ENCODE assay signal across 2 cellular contexts in genomic region chr6:26065952-26066380, GRCh38.
A peak's percentile ranks its signal among the peaks of the same experiment; 100 is the strongest.
TF ChIP-seq lines count a peak whose summit lies in the region.

No MANE protein-coding gene starts in this region.

TF ChIP-seq in HEK293, 187 proteins besides CTCF, POLR2A, EP300 and RAD21 (continued from another document):
- TF ChIP-seq ZNF549 (tag by site-specific recombination; IDR thresholded peaks at IDR 0.05) = no peak
- peak; percentile 50; the same call in 1 of the 2 replicates for TF ChIP-seq ZNF184 (tag by site-specific recombination; IDR thresholded peaks at IDR 0.05)
- no peak for TF ChIP-seq HIC1 (tag by site-specific recombination; IDR thresholded peaks at IDR 0.05)
- TF ChIP-seq ZNF391 (tag by site-specific recombination; IDR thresholded peaks at IDR 0.05; ENCODE audit: borderline replicate concordance, low read depth) = no peak
- peak; percentile 37; the same call in 1 of the 2 replicates for TF ChIP-seq ZNF10 (tag by site-specific recombination; IDR thresholded peaks at IDR 0.05)
- TF ChIP-seq ZBTB20 (tag by site-specific recombination; IDR thresholded peaks at IDR 0.05) = no peak
- no peak for TF ChIP-seq ATF2 (tag by site-specific recombination; IDR thresholded peaks at IDR 0.05; ENCODE audit: low read depth)
- TF ChIP-seq ZNF2 (tag by site-specific recombination; IDR thresholded peaks at IDR 0.05) = 0 out of 2 replicates have a peak, but pooled peaks have one; percentile 48
- TF ChIP-seq TSHZ1 (tag by site-specific recombination; IDR thresholded peaks at IDR 0.05; ENCODE audit: borderline replicate concordance) = no peak
- no peak for TF ChIP-seq ZNF571 (tag by site-specific recombination; IDR thresholded peaks at IDR 0.05)
- peak; percentile 73 for TF ChIP-seq ZNF660 (tag by site-specific recombination; IDR thresholded peaks at IDR 0.05)
- TF ChIP-seq ZNF394 (tag by site-specific recombination; IDR thresholded peaks at IDR 0.05; ENCODE audit: borderline replicate concordance) = no peak
- TF ChIP-seq ZNF274 (IDR thresholded peaks at IDR 0.05; ENCODE audit: low read length) = no peak
- TF ChIP-seq ZNF274 (tag by site-specific recombination; IDR thresholded peaks at IDR 0.05; ENCODE audit: borderline replicate concordance) = no peak
- no peak for TF ChIP-seq ZNF792 (tag by site-specific recombination; IDR thresholded peaks at IDR 0.05)

TF ChIP-seq in K562, 482 proteins besides CTCF, POLR2A, EP300 and RAD21 (continued from another document and continues in another):
- TF ChIP-seq ZBTB12 (CRISPR knock-in tag; IDR thresholded peaks at IDR 0.05) (no peak), ZNF639 (CRISPR knock-in tag; conservative IDR thresholded peaks at IDR 0.05 in 1 of 2, IDR thresholded peaks at IDR 0.05 in 1 of 2) (no peak), PRMT5 (CRISPR knock-in tag; IDR thresholded peaks at IDR 0.05) (no peak), BRD9 (IDR thresholded peaks at IDR 0.05; ENCODE audit: low read depth, partially characterized antibody) (peak; percentile 49), SETDB1 (IDR thresholded peaks at IDR 0.05; ENCODE audit: low read length) (no peak), IRF9 (tag; IDR thresholded peaks at IDR 0.05) (no peak), ZBTB1 (CRISPR knock-in tag; IDR thresholded peaks at IDR 0.05; ENCODE audit: borderline replicate concordance, low read depth) (no peak), YY1 (IDR thresholded peaks at IDR 0.05; ENCODE audit: borderline replicate concordance in 1 of 3, control insufficient read depth in 1 of 3, extremely low read depth in 1 of 3, insufficient read depth in 3 of 3, insufficient read length in 1 of 3, insufficient replicate concordance in 2 of 3, low read depth in 1 of 3, low read length in 2 of 3) (peak in 1 of 3 experiments; percentile 54), GATA2 (CRISPR knock-in tag; IDR thresholded peaks at IDR 0.05) (no peak), CEBPG (CRISPR knock-in tag; IDR thresholded peaks at IDR 0.05) (no peak), CEBPG (tag; conservative IDR thresholded peaks at IDR 0.05 in 1 of 2, IDR thresholded peaks at IDR 0.05 in 1 of 2) (no peak), ATF1 (CRISPR knock-in tag; IDR thresholded peaks at IDR 0.05) (no peak), ATF1 (tag; IDR thresholded peaks at IDR 0.05) (0 out of 2 replicates have a peak, but pooled peaks have one; percentile 31), ELF1 (tag; IDR thresholded peaks at IDR 0.05) (no peak), ZBTB26 (CRISPR knock-in tag; IDR thresholded peaks at IDR 0.05) (no peak), HNRNPLL (IDR thresholded peaks at IDR 0.05; ENCODE audit: low read depth, low read length, poor library complexity, severe bottlenecking) (no peak), OTX1 (CRISPR knock-in tag; IDR thresholded peaks at IDR 0.05) (no peak), FOSL1 (tag; conservative IDR thresholded peaks at IDR 0.05) (peak; percentile 48), ZNF318 (IDR thresholded peaks at IDR 0.05; ENCODE audit: borderline replicate concordance in 1 of 2, low read depth in 1 of 2) (0 out of 4 replicates have a peak, but pooled peaks of 1 of the 2 experiments have one; percentile 83), CREB3L1 (IDR thresholded peaks at IDR 0.05; ENCODE audit: borderline replicate concordance, low read depth) (no peak), EHMT2 (IDR thresholded peaks at IDR 0.05) (no peak), BHLHE40 (IDR thresholded peaks at IDR 0.05; ENCODE audit: low read length) (no peak), CC2D1A (IDR thresholded peaks at IDR 0.05) (peak; percentile 91), JUND (IDR thresholded peaks at IDR 0.05; ENCODE audit: borderline replicate concordance, low read depth, low read length) (peak; percentile 5; the same call in 1 of the 2 replicates), JUND (tag; IDR thresholded peaks at IDR 0.05; ENCODE audit: borderline replicate concordance, low read depth, low read length) (peak; percentile 47; the same call in 1 of the 3 replicates), ZNF592 (IDR thresholded peaks at IDR 0.05) (peak; percentile 81), ZNF76 (CRISPR knock-in tag; IDR thresholded peaks at IDR 0.05; ENCODE audit: borderline replicate concordance) (no peak), NR4A1 (CRISPR knock-in tag; IDR thresholded peaks at IDR 0.05) (no peak), NR4A1 (tag; IDR thresholded peaks at IDR 0.05) (no peak), ATF4 (CRISPR knock-in tag; IDR thresholded peaks at IDR 0.05) (0 out of 2 replicates have a peak, but pooled peaks have one; percentile 29)
